ENCODE assay signal across 22 cellular contexts in genomic region chr6:134669531-134669930, GRCh38.
"Had no signal": no experiment of that assay in that cellular context is flagged by ENCODE, and none has a peak within 500 bp of the region (broad histone marks: within the 10 kb centered on the region; RNA-seq: fewer than 3 reads in every experiment).

No MANE protein-coding gene starts in this region.

- H3K36me3 Mint-ChIP-seq: activated naive CD4-positive, alpha-beta T cell treated with anti-CD3 and anti-CD28 coated beads, Interleukin-2, amount 50 U/mL, for 24 hours; immature natural killer cell; memory B cell; naive B cell had no signal

- H3K4me1 ChIP-seq: adrenal gland, esophagus squamous epithelium, heart right ventricle, pancreas, right lobe of liver, stomach, vagina had no signal

- H3K4me2 ChIP-seq: smooth muscle cell had no signal

- DNase-seq: activated CD4-positive, alpha-beta T cell treated with anti-CD3 and anti-CD28 coated beads for 1 hour; activated gamma-delta T cell; adrenal gland; dermis blood vessel endothelial cell; effector memory CD4-positive, alpha-beta T cell; esophagus squamous epithelium; heart right ventricle; immature natural killer cell; kidney glomerular epithelial cell; left ventricle myocardium superior; mucosa of descending colon; naive B cell; pancreas; right lobe of liver; stimulated activated CD4-positive, alpha-beta T cell treated with anti-CD3 and anti-CD28 coated beads, Interleukin-4, amount 100 ng/mL, for 1 hour; stomach; trophoblast cell had no signal

- H3K9me3 Mint-ChIP-seq: activated naive CD4-positive, alpha-beta T cell treated with anti-CD3 and anti-CD28 coated beads, Interleukin-2, amount 50 U/mL, for 24 hours; immature natural killer cell; memory B cell; naive B cell had no signal

- H3K4me3 ChIP-seq: adrenal gland, esophagus squamous epithelium, heart right ventricle, mucosa of descending colon, pancreas, right lobe of liver, smooth muscle cell, stomach, vagina had no signal

- H3K9me3 ChIP-seq: adrenal gland, esophagus squamous epithelium, heart right ventricle, mucosa of descending colon, pancreas, right lobe of liver, stomach, vagina had no signal

- H3K27ac ChIP-seq: adrenal gland, esophagus squamous epithelium, heart right ventricle, pancreas, right lobe of liver, stomach, vagina, VCaP had no signal

- ATAC-seq: heart right ventricle, left ventricle myocardium superior, mucosa of descending colon, pancreas had no signal

- H3K36me3 ChIP-seq: adrenal gland, esophagus squamous epithelium, heart right ventricle, pancreas, right lobe of liver, stomach, vagina had no signal

- H3K4me3 Mint-ChIP-seq: activated naive CD4-positive, alpha-beta T cell treated with anti-CD3 and anti-CD28 coated beads, Interleukin-2, amount 50 U/mL, for 24 hours; immature natural killer cell; memory B cell; naive B cell had no signal

- H3K4me1 Mint-ChIP-seq: activated naive CD4-positive, alpha-beta T cell treated with anti-CD3 and anti-CD28 coated beads, Interleukin-2, amount 50 U/mL, for 24 hours; immature natural killer cell; memory B cell; naive B cell had no signal

- H3K27me3 Mint-ChIP-seq: activated naive CD4-positive, alpha-beta T cell treated with anti-CD3 and anti-CD28 coated beads, Interleukin-2, amount 50 U/mL, for 24 hours; memory B cell; naive B cell had no signal

- H3K27ac Mint-ChIP-seq: activated naive CD4-positive, alpha-beta T cell treated with anti-CD3 and anti-CD28 coated beads, Interleukin-2, amount 50 U/mL, for 24 hours; immature natural killer cell; memory B cell; naive B cell had no signal

- H3K27me3 ChIP-seq: adrenal gland, esophagus squamous epithelium, heart right ventricle, pancreas, right lobe of liver, stomach, vagina had no signal
